In genomic region chr14:81535399-81536124, GRCh38 we compare ENCODE assay signal across 11 cellular contexts. TPM values are rescaled to one million over a fixed set of nuclear protein-coding genes. Genes with fewer than 3 reads are reported as not detected.
DNase-seq lines count a peak whose midpoint lies in the region; ATAC-seq and TF ChIP-seq lines count a peak whose summit lies in the region.
"Had no signal": no experiment of that assay in that cellular context is flagged by ENCODE, and none has a peak within 500 bp of the region (broad histone marks: within the 10 kb centered on the region; RNA-seq: fewer than 3 reads in every experiment).

No MANE protein-coding gene starts in this region.

- TF ChIP-seq CTCF in heart left ventricle (IDR thresholded peaks at IDR 0.05), result no peak
- TF ChIP-seq CTCF in VCaP (conservative IDR thresholded peaks at IDR 0.05), result no peak

- H3K27ac ChIP-seq in heart left ventricle (peak overlapping the region; percentile 19 to 82 (median 58)), VCaP (peak overlapping the region; percentile 91), subcutaneous abdominal adipose tissue (ENCODE audit: low read depth, low read length) (peak overlapping the region; percentile 47)

- peaks cover 0 to 6% (median 0%) of the 10 kb centered on the region in 9 donors for H3K27me3 ChIP-seq in heart left ventricle
- no peaks in the 10 kb centered on the region for H3K27me3 ChIP-seq in subcutaneous abdominal adipose tissue (ENCODE audit: control insufficient read depth in 5 of 5, insufficient read depth in 4 of 5, low read length in 5 of 5)

- peaks cover 9 to 54% (median 37%) of the 10 kb centered on the region in 12 donors for H3K4me1 ChIP-seq in heart left ventricle
- H3K4me1 ChIP-seq in subcutaneous abdominal adipose tissue (ENCODE audit: control insufficient read depth in 5 of 5, insufficient read depth in 5 of 5, low read length in 5 of 5), result peaks cover 14 to 59% (median 54%) of the 10 kb centered on the region in 5 donors

- H3K4me3 Mint-ChIP-seq in activated T-helper 1 cell treated with anti-CD3 and anti-CD28 coated beads, Interleukin-12 subunit alpha, Interleukin-12 subunit beta, Interleukin-2, Interleukin-4 antibody, amounts not matched to agents 30 ng/mL and 10 ng/mL and 1 ng/mL, durations not matched to agents 14 hours and 24 hours and 36 hours, result no peak overlapping the region

- H3K9me3 ChIP-seq in heart left ventricle (peaks cover 0 to 4% (median 0%) of the 10 kb centered on the region in 12 donors), subcutaneous abdominal adipose tissue (ENCODE audit: control insufficient read depth in 5 of 5, low read length in 5 of 5) (no peaks in the 10 kb centered on the region)

- H3K36me3 Mint-ChIP-seq in activated T-helper 1 cell treated with anti-CD3 and anti-CD28 coated beads, Interleukin-12 subunit alpha, Interleukin-12 subunit beta, Interleukin-2, Interleukin-4 antibody, amounts not matched to agents 30 ng/mL and 10 ng/mL and 1 ng/mL, durations not matched to agents 14 hours and 24 hours and 36 hours (ENCODE audit: low read depth), result peaks cover 1% of the 10 kb centered on the region

- H3K4me1 Mint-ChIP-seq in activated T-helper 1 cell treated with anti-CD3 and anti-CD28 coated beads, Interleukin-12 subunit alpha, Interleukin-12 subunit beta, Interleukin-2, Interleukin-4 antibody, amounts not matched to agents 30 ng/mL and 10 ng/mL and 1 ng/mL, durations not matched to agents 14 hours and 24 hours and 36 hours (ENCODE audit: low read depth), result peaks cover 33% of the 10 kb centered on the region

- no peak for TF ChIP-seq POLR2A in heart left ventricle (IDR thresholded peaks at IDR 0.05)

- H3K27me3 Mint-ChIP-seq in activated T-helper 1 cell treated with anti-CD3 and anti-CD28 coated beads, Interleukin-12 subunit alpha, Interleukin-12 subunit beta, Interleukin-2, Interleukin-4 antibody, amounts not matched to agents 30 ng/mL and 10 ng/mL and 1 ng/mL, durations not matched to agents 14 hours and 24 hours and 36 hours (ENCODE audit: insufficient read depth), result peaks cover 13% of the 10 kb centered on the region

- DNase-seq in heart left ventricle, result no peak
- DNase-seq in left ventricle myocardium superior, result no peak
- DNase-seq in stimulated activated CD4-positive, alpha-beta T cell treated with anti-CD3 and anti-CD28 coated beads, Interleukin-12 subunit alpha, Interleukin-12 subunit beta, amount 100 ng/mL, for 4 hours, result no peak
- no peak for DNase-seq in NCI-H446 treated with DMSO at 0.1 percent for 48 hours (lab: John Stamatoyannopoulos, UW)
- no peak for DNase-seq in activated T-helper 1 cell treated with anti-CD3 and anti-CD28 coated beads, Interleukin-12 subunit alpha, Interleukin-12 subunit beta, Interleukin-2, Interleukin-4 antibody, amounts not matched to agents 30 ng/mL and 10 ng/mL and 1 ng/mL, durations not matched to agents 14 hours and 24 hours and 36 hours (ENCODE audit: low spot score)
- DNase-seq: anterior cingulate cortex, glutamatergic neuron, NCI-H187 treated with DMSO at 0.1 percent for 48 hours had no signal

- WGBS in heart left ventricle, 4 donors, result 43 to 67% (median 55%) methylated on average over 3 of the region's 3 CpGs

- ATAC-seq in heart left ventricle (no peak), left ventricle myocardium superior (no peak), HG02870 (IDR thresholded peaks at IDR 0.05; ENCODE audit: unreplicated experiment) (peak; percentile 36)

- H3K4me3 ChIP-seq in heart left ventricle (no peak overlapping the region), subcutaneous abdominal adipose tissue (ENCODE audit: low read depth in 1 of 5, low read length in 5 of 5) (peak overlapping the region in 4 of 5 donors; percentile 3 to 30 (median 4))

- peaks cover 0 to 6% (median 0%) of the 10 kb centered on the region in 9 donors for H3K36me3 ChIP-seq in heart left ventricle
- peaks cover 0 to 4% (median 0%) of the 10 kb centered on the region in 5 donors for H3K36me3 ChIP-seq in subcutaneous abdominal adipose tissue (ENCODE audit: control insufficient read depth in 5 of 5, insufficient read depth in 5 of 5, low read length in 5 of 5)

- H3K9me3 Mint-ChIP-seq in activated T-helper 1 cell treated with anti-CD3 and anti-CD28 coated beads, Interleukin-12 subunit alpha, Interleukin-12 subunit beta, Interleukin-2, Interleukin-4 antibody, amounts not matched to agents 30 ng/mL and 10 ng/mL and 1 ng/mL, durations not matched to agents 14 hours and 24 hours and 36 hours, result no peaks in the 10 kb centered on the region

- intact Hi-C loops in heart left ventricle (cut with DNase I) (no loop called here), left ventricle myocardium superior (cut with micrococcal nuclease) (no loop called here)
- intact Hi-C loops in activated T-helper 1 cell treated with anti-CD3 and anti-CD28 coated beads, Interleukin-12 subunit alpha, Interleukin-12 subunit beta, Interleukin-2, Interleukin-4 antibody, amounts not matched to agents 30 ng/mL and 10 ng/mL and 1 ng/mL, durations not matched to agents 14 hours and 24 hours and 36 hours (cut with micrococcal nuclease), result no loop called here

- peak overlapping the region in 2 of 5 donors; percentile 4 to 23 for H3K9ac ChIP-seq in subcutaneous abdominal adipose tissue (ENCODE audit: low read length in 5 of 5)

- no peak overlapping the region for H3K27ac Mint-ChIP-seq in activated T-helper 1 cell treated with anti-CD3 and anti-CD28 coated beads, Interleukin-12 subunit alpha, Interleukin-12 subunit beta, Interleukin-2, Interleukin-4 antibody, amounts not matched to agents 30 ng/mL and 10 ng/mL and 1 ng/mL, durations not matched to agents 14 hours and 24 hours and 36 hours

RNA-seq across cellular contexts. Expression of gene SEL1L, which starts 1.9 kb away (rescaled TPM):
- total RNA-seq in heart left ventricle, result 10 to 100 TPM; 36.6 to 86.5 (median 64.0) TPM
- polyA plus RNA-seq in heart left ventricle, result 10 to 100 TPM in 1 of 2 donors, 1 to 10 TPM in 1; 9.4 to 53.2 TPM
- total RNA-seq in left ventricle myocardium superior, result 55.1 TPM
- 55.9 and 56.1 TPM in 2 replicates for total RNA-seq in activated T-helper 1 cell treated with anti-CD3 and anti-CD28 coated beads, Interleukin-12 subunit alpha, Interleukin-12 subunit beta, Interleukin-2, Interleukin-4 antibody, amounts not matched to agents 30 ng/mL and 10 ng/mL and 1 ng/mL, durations not matched to agents 14 hours and 24 hours and 36 hours

Comparison
In these comparisons a context has a peak if more than half of its experiments do, and no peak if none do; other contexts are left out.
1. H3K4me3 ChIP-seq: peak in subcutaneous abdominal adipose tissue (4 of 5); none in heart left ventricle (0 of 12).
2. Peak in every context shown above with its lines, with median percentiles within 50 percentile points of each other: H3K27ac ChIP-seq.